Comparison of ENCODE assay signal across 12 cellular contexts in genomic region chr11:120057595-120058581, GRCh38.
A peak's percentile ranks its signal among the peaks of the same experiment; 100 is the strongest.
DNase-seq lines count a peak whose midpoint lies in the region; ATAC-seq and TF ChIP-seq lines count a peak whose summit lies in the region.
"Had no signal": no experiment of that assay in that cellular context is flagged by ENCODE, and none has a peak within 500 bp of the region (broad histone marks: within the 10 kb centered on the region; RNA-seq: fewer than 3 reads in every experiment).

No MANE protein-coding gene starts in this region.

- H3K4me3 ChIP-seq in iPS DF 6.9 (ENCODE audit: low read length) (no peak overlapping the region), SK-N-SH (ENCODE audit: low read depth in 2 of 2, low read length in 1 of 2) (no peak overlapping the region)

- H2AFZ ChIP-seq in SK-N-SH (ENCODE audit: low read depth), result no peak overlapping the region

- H3F3A ChIP-seq in SK-N-SH (replicated peaks; ENCODE audit: insufficient read depth), result no peaks in the 10 kb centered on the region

- no peak for TF ChIP-seq RAD21 in SK-N-SH (IDR thresholded peaks at IDR 0.05; ENCODE audit: low read length)

- no peaks in the 10 kb centered on the region for H4K20me1 ChIP-seq in SK-N-SH (ENCODE audit: insufficient read depth)

- no CpG with 5 or more reads among the region's 18 CpGs for whole genome bisulfite sequencing in iPS DF 6.9 (ENCODE audit: insufficient coverage, insufficient read length)
- 60% methylated on average over 17 of the region's 18 CpGs for WGBS in SK-N-SH (ENCODE audit: low lambda C conversion rate)

- H3K79me2 ChIP-seq in SK-N-SH (ENCODE audit: insufficient read depth), result no peaks in the 10 kb centered on the region

- TF ChIP-seq EP300 in SK-N-SH (IDR thresholded peaks at IDR 0.05; ENCODE audit: borderline replicate concordance in 1 of 2, low read depth in 1 of 2, low read length in 1 of 2), result no peak

- CTCF ChIA-PET in RWPE1 (lab: Yijun Ruan, JAX) (no interaction called here), SK-N-SH (lab: Yijun Ruan, JAX) (interaction anchor here (1.0 to 1.4 kb wide), 2 partner anchors 10 to 18 kb away, joined by 3 to 4 read pairs; no protein-coding TSS in a partner anchor)

- H3K27me3 ChIP-seq in iPS DF 6.9 (ENCODE audit: control insufficient read depth, insufficient read depth, low read length), result no peaks in the 10 kb centered on the region
- H3K27me3 ChIP-seq in SK-N-SH (ENCODE audit: insufficient read depth), result no peaks in the 10 kb centered on the region

- H3K36me3 ChIP-seq in iPS DF 6.9 (ENCODE audit: control insufficient read depth, insufficient read depth, low read length) (no peaks in the 10 kb centered on the region), SK-N-SH (replicated peaks in 1 of 2; ENCODE audit: control insufficient read depth in 1 of 2, insufficient read depth in 2 of 2, low read length in 1 of 2) (no peaks in the 10 kb centered on the region)

- H3K4me2 ChIP-seq in SK-N-SH, result no peak overlapping the region

- no peak overlapping the region for H3K9ac ChIP-seq in SK-N-SH

- H3K27ac ChIP-seq in RWPE1, result peak overlapping the region; percentile 72
- H3K27ac ChIP-seq in iPS DF 6.9 (ENCODE audit: low read length), result no peak overlapping the region
- no peak overlapping the region for H3K27ac ChIP-seq in SK-N-SH (ENCODE audit: low read depth in 2 of 2, low read length in 1 of 2)

- H3K9me3 ChIP-seq in iPS DF 6.9 (ENCODE audit: control insufficient read depth, insufficient read depth, low read length), result no peaks in the 10 kb centered on the region
- H3K9me3 ChIP-seq in SK-N-SH, result no peaks in the 10 kb centered on the region

- no peak for TF ChIP-seq CTCF in RWPE1 (conservative IDR thresholded peaks at IDR 0.05; ENCODE audit: low read depth)
- TF ChIP-seq CTCF in SK-N-SH (IDR thresholded peaks at IDR 0.05), result no peak

- H3K4me1 ChIP-seq in iPS DF 6.9 (ENCODE audit: control insufficient read depth, insufficient read depth, low read length), result peaks cover 6% of the 10 kb centered on the region
- H3K4me1 ChIP-seq in SK-N-SH (ENCODE audit: control insufficient read depth in 1 of 2, insufficient read depth in 2 of 2, low read depth in 1 of 2, low read length in 1 of 2), result peaks cover 0 to 6% of the 10 kb centered on the region in 2 experiments; a peak in 1 of 4 replicates

- DNase-seq in NCI-H2227 (lab: John Stamatoyannopoulos, UW; ENCODE audit: unreplicated experiment), result peak; percentile 23
- DNase-seq in NCI-H2227 treated with DMSO at 0.1 percent for 48 hours (lab: John Stamatoyannopoulos, UW), result no peak
- DNase-seq in RWPE1 (ENCODE audit: low spot score), result peak; percentile 47
- peak; percentile 54 for DNase-seq in iPS DF 6.9 (ENCODE audit: low read depth, low spot score)
- peak; percentile 42 for DNase-seq in ureter (ENCODE audit: low spot score)
- DNase-seq in SK-N-SH, result no peak
- no peak for DNase-seq in GF-D8 (lab: John Stamatoyannopoulos, UW)
- DNase-seq: activated T-cell treated with anti-CD3 and anti-CD28 coated beads, Interleukin-2, amount 50 U/mL, for 1 hour; central memory CD4-positive, alpha-beta T cell; GDM1; retina had no signal

- POLR2A ChIA-PET in RWPE1 (lab: Yijun Ruan, JAX; ENCODE audit: low non-redundant PET) (no interaction called here), SK-N-SH (lab: Yijun Ruan, JAX) (no interaction called here)

- no peak for ATAC-seq in GM21360 (IDR thresholded peaks at IDR 0.05; ENCODE audit: unreplicated experiment)

- no peaks in the 10 kb centered on the region for H3K9me2 ChIP-seq in SK-N-SH

TF ChIP-seq in SK-N-SH, 30 proteins besides CTCF, POLR2A, EP300 and RAD21:
- TF ChIP-seq RFX5 (IDR thresholded peaks at IDR 0.05; ENCODE audit: low read length) (no peak), RCOR1 (IDR thresholded peaks at IDR 0.05; ENCODE audit: low read length) (no peak), POLR2AphosphoS5 (IDR thresholded peaks at IDR 0.05; ENCODE audit: low read depth, low read length) (no peak), PBX3 (IDR thresholded peaks at IDR 0.05) (no peak), USF2 (IDR thresholded peaks at IDR 0.05; ENCODE audit: borderline replicate concordance, low read depth, low read length) (no peak), TCF12 (IDR thresholded peaks at IDR 0.05) (no peak)
- TF ChIP-seq, protein P1, sequence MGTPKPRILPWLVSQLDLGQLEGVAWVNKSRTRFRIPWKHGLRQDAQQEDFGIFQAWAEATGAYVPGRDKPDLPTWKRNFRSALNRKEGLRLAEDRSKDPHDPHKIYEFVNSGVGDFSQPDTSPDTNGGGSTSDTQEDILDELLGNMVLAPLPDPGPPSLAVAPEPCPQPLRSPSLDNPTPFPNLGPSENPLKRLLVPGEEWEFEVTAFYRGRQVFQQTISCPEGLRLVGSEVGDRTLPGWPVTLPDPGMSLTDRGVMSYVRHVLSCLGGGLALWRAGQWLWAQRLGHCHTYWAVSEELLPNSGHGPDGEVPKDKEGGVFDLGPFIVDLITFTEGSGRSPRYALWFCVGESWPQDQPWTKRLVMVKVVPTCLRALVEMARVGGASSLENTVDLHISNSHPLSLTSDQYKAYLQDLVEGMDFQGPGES (IDR thresholded peaks at IDR 0.05; ENCODE audit: low read depth, low read length), result no peak

Comparison
In these comparisons a context has a peak if more than half of its experiments do, and no peak if none do; other contexts are left out.
1. DNase-seq: peak in NCI-H2227 (single experiment), RWPE1 (single experiment), iPS DF 6.9 (single experiment) and ureter (single experiment); none in NCI-H2227 treated with DMSO at 0.1 percent for 48 hours (single experiment), SK-N-SH (single experiment) and GF-D8 (single experiment).